Comparison of ENCODE assay signal across 9 cellular contexts in genomic region chr1:159800177-159800935, GRCh38.
DNase-seq lines count a peak whose midpoint lies in the region; ATAC-seq lines count a peak whose summit lies in the region.
"Had no signal": no experiment of that assay in that cellular context is flagged by ENCODE, and none has a peak within 500 bp of the region (broad histone marks: within the 10 kb centered on the region; RNA-seq: fewer than 3 reads in every experiment).

No MANE protein-coding gene starts in this region.

- in situ Hi-C loops in KBM-7 (cut with MboI; ENCODE audit: low pct_unique_long_range_greater_than_20kb, low sequenced_read_pairs): no loop called here

- peak; percentile 36 for DNase-seq in KBM-7
- DNase-seq in activated T-cell treated with anti-CD3 and anti-CD28 coated beads, Interleukin-2, amount 50 U/mL, for 1 hour: peak; percentile 26
- peak; percentile 44 for DNase-seq in stimulated activated CD8-positive, alpha-beta memory T cell treated with anti-CD3 and anti-CD28 coated beads, Interleukin-4, amount 100 ng/mL, for 48 hours
- no peak for DNase-seq in epidermal melanocyte (ENCODE audit: insufficient read length, low spot score)
- DNase-seq in SW 1271 (lab: John Stamatoyannopoulos, UW): no peak
- DNase-seq: activated B cell treated with CpG ODN at 0.5 μM for 24 hours, sigmoid colon had no signal

- ATAC-seq in GM18909 (IDR thresholded peaks at IDR 0.05; ENCODE audit: poor library complexity, unreplicated experiment): peak; percentile 72
- ATAC-seq in HG03108 (IDR thresholded peaks at IDR 0.05; ENCODE audit: unreplicated experiment): no peak

Comparison
In these comparisons a context has a peak if more than half of its experiments do, and no peak if none do; other contexts are left out.
1. DNase-seq: peak in KBM-7 (single experiment), activated T-cell treated with anti-CD3 and anti-CD28 coated beads, Interleukin-2, amount 50 U/mL, for 1 hour (single experiment) and stimulated activated CD8-positive, alpha-beta memory T cell treated with anti-CD3 and anti-CD28 coated beads, Interleukin-4, amount 100 ng/mL, for 48 hours (single experiment); none in epidermal melanocyte (single experiment) and SW 1271 (0 of 2).